Comparison of ENCODE assay signal across 22 cellular contexts in the genomic region with DNA sequence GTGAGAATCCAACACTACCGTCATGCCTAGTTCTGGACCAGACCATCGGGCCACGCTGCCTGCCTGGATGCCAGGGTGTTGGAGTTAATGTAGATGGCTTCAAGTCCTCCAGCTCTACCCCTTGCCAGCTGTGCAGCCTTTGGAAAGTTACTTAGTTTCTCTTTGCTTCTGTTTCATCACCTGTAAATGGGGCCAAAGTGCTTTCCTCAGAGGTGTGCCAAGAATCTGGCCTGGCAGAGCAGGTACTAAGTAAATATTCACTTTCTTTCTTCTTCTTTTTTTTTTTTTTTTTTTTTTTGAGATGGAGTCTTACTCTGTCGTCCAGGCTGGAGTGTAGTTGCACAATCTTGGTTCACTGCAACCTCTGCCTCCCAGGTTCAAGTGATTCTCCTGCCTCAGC.
DNase-seq lines count a peak whose midpoint lies in the region; ATAC-seq and TF ChIP-seq lines count a peak whose summit lies in the region.
"Had no signal": no experiment of that assay in that cellular context is flagged by ENCODE, and none has a peak within 500 bp of the region (broad histone marks: within the 10 kb centered on the region; RNA-seq: fewer than 3 reads in every experiment).

No MANE protein-coding gene starts in this region.

- intact Hi-C loops in lower lobe of right lung (cut with DNase I) = no loop called here
- intact Hi-C loops in stomach (cut with DNase I; ENCODE audit: low total_unique reads) = no loop called here

- no peak for TF ChIP-seq CTCF in C4-2B (conservative IDR thresholded peaks at IDR 0.05)
- no peak for TF ChIP-seq CTCF in lower lobe of right lung (IDR thresholded peaks at IDR 0.05)
- TF ChIP-seq CTCF in stomach (IDR thresholded peaks at IDR 0.05) = no peak

- peak; percentile 75 for ATAC-seq in lower lobe of right lung
- no peak for ATAC-seq in GM21529 (IDR thresholded peaks at IDR 0.05; ENCODE audit: unreplicated experiment)

- peak overlapping the region; percentile 12; the same call in 1 of the 2 replicates for H3K27ac ChIP-seq in C4-2B
- H3K27ac ChIP-seq in cingulate gyrus (ENCODE audit: low read depth, low read length) = peak overlapping the region; percentile 91
- no peak overlapping the region for H3K27ac ChIP-seq in lower lobe of right lung
- H3K27ac ChIP-seq in stomach = no peak overlapping the region
- H3K27ac ChIP-seq: BLaER1, Peyer's patch, SK-N-MC had no signal

- WGBS in stomach, 5 donors = 20 to 54% (median 38%) methylated on average over 4 of the region's 4 CpGs

- H3K36me3 ChIP-seq in lower lobe of right lung (no peaks in the 10 kb centered on the region), stomach (no peaks in the 10 kb centered on the region)
- H3K36me3 ChIP-seq: BLaER1, Peyer's patch had no signal

- H3K4me3 ChIP-seq in lower lobe of right lung = no peak overlapping the region
- H3K4me3 ChIP-seq in stomach = no peak overlapping the region
- H3K4me3 ChIP-seq: BLaER1, Peyer's patch, SK-N-MC had no signal

- no peak for TF ChIP-seq POLR2A in stomach (IDR thresholded peaks at IDR 0.05)

- no peak for TF ChIP-seq EP300 in stomach (IDR thresholded peaks at IDR 0.05)

- no peak for DNase-seq in lower lobe of right lung
- DNase-seq in stomach = peak; percentile 65
- no peak for DNase-seq in NCI-H524 (lab: John Stamatoyannopoulos, UW)
- no peak for DNase-seq in midbrain (lab: John Stamatoyannopoulos, UW)
- DNase-seq in GF-D8 (lab: John Stamatoyannopoulos, UW) = no peak
- DNase-seq: CD4-positive, alpha-beta memory T cell; COR-L47; DMS53; KBM-7; NCI-H1092; NCI-H1417 treated with DMSO at 0.1 percent for 48 hours; NCI-H1694 treated with DMSO at 0.1 percent for 48 hours; NCI-H2081; NCI-H2227 treated with DMSO at 0.1 percent for 48 hours; NCI-H69; Peyer's patch; SIG-M5 had no signal

- H3K4me1 ChIP-seq in lower lobe of right lung = no peaks in the 10 kb centered on the region
- peaks cover 0 to 3% (median 0%) of the 10 kb centered on the region in 4 donors for H3K4me1 ChIP-seq in stomach
- H3K4me1 ChIP-seq: Peyer's patch had no signal

- H3K9me3 ChIP-seq in lower lobe of right lung = no peaks in the 10 kb centered on the region
- no peaks in the 10 kb centered on the region for H3K9me3 ChIP-seq in stomach
- H3K9me3 ChIP-seq: BLaER1, Peyer's patch had no signal

- peaks cover 10% of the 10 kb centered on the region for H3K27me3 ChIP-seq in lower lobe of right lung (ENCODE audit: low read depth)
- H3K27me3 ChIP-seq in stomach = peaks cover 0 to 28% (median 5%) of the 10 kb centered on the region in 3 donors
- H3K27me3 ChIP-seq: BLaER1, Peyer's patch had no signal

Comparison
In these comparisons a context has a peak if more than half of its experiments do, and no peak if none do; other contexts are left out.
1. H3K27ac ChIP-seq: peak in C4-2B (single experiment) and cingulate gyrus (single experiment); none in lower lobe of right lung (single experiment) and stomach (0 of 5).